12 cellular contexts compared by ENCODE assay signal in genomic region chr18:62651276-62652031, GRCh38.
DNase-seq lines count a peak whose midpoint lies in the region; ATAC-seq, FAIRE-seq and TF ChIP-seq lines count a peak whose summit lies in the region.
"Had no signal": no experiment of that assay in that cellular context is flagged by ENCODE, and none has a peak within 500 bp of the region (broad histone marks: within the 10 kb centered on the region; RNA-seq: fewer than 3 reads in every experiment).

No MANE protein-coding gene starts in this region.

- no peaks in the 10 kb centered on the region for H3K9me3 ChIP-seq in PC-3 (ENCODE audit: low read length)
- H3K9me3 ChIP-seq in esophagus muscularis mucosa: no peaks in the 10 kb centered on the region
- H3K9me3 ChIP-seq in T-helper 17 cell (ENCODE audit: control insufficient read depth, low read length, poor library complexity, severe bottlenecking): no peaks in the 10 kb centered on the region

- H3K36me3 ChIP-seq in PC-3 (ENCODE audit: low read depth, low read length) (no peaks in the 10 kb centered on the region), esophagus muscularis mucosa (no peaks in the 10 kb centered on the region)

- no TSS peak for BruUV-seq in PC-3 (replicated peaks; lab: Mats Ljungman, UMichigan)

- H3K9me2 ChIP-seq in PC-3 (replicated peaks; ENCODE audit: low read length): no peaks in the 10 kb centered on the region

- no peaks in the 10 kb centered on the region for H4K20me1 ChIP-seq in PC-3 (ENCODE audit: low read length)

- no peak overlapping the region for H3K9ac ChIP-seq in PC-3 (ENCODE audit: low read length)

- TF ChIP-seq CTCF in D721Med (IDR thresholded peaks at IDR 0.05; ENCODE audit: insufficient read depth, missing control alignments): no peak
- no peak for TF ChIP-seq CTCF in PC-3 (conservative IDR thresholded peaks at IDR 0.05; ENCODE audit: low read depth, low read length)
- TF ChIP-seq CTCF in esophagus muscularis mucosa (IDR thresholded peaks at IDR 0.05): no peak

- H3K27me3 Mint-ChIP-seq in effector memory CD8-positive, alpha-beta T cell: peaks cover 15 to 38% of the 10 kb centered on the region in 2 donors
- peaks cover 31% of the 10 kb centered on the region for H3K27me3 Mint-ChIP-seq in T-helper 17 cell

- H3K27ac ChIP-seq in PC-3 (ENCODE audit: low read length): no peak overlapping the region
- no peak overlapping the region for H3K27ac ChIP-seq in esophagus muscularis mucosa (replicated peaks in 1 of 4)

- no peak for TF ChIP-seq EP300 in esophagus muscularis mucosa (IDR thresholded peaks at IDR 0.05)

- H3K4me2 ChIP-seq in PC-3 (ENCODE audit: low read length): no peak overlapping the region

- H3K9me3 Mint-ChIP-seq in effector memory CD8-positive, alpha-beta T cell: no peaks in the 10 kb centered on the region
- H3K9me3 Mint-ChIP-seq: brain had no signal

- no peaks in the 10 kb centered on the region for H3F3A ChIP-seq in PC-3 (ENCODE audit: low read length, unreplicated experiment)

- no peak for TF ChIP-seq POLR2A in esophagus muscularis mucosa (IDR thresholded peaks at IDR 0.05; ENCODE audit: low read depth)

- CTCF ChIA-PET in PC-3 (lab: Charles Lee): interaction anchor here (0.6 kb wide), 1 partner anchor 46 kb away, joined by 4 read pairs; no protein-coding TSS in a partner anchor

- peak overlapping the region; percentile 48 for H2AFZ ChIP-seq in PC-3 (ENCODE audit: low read length)

- H3K27ac Mint-ChIP-seq in effector memory CD8-positive, alpha-beta T cell: no peak overlapping the region
- H3K27ac Mint-ChIP-seq in T-helper 17 cell: no peak overlapping the region

- intact Hi-C loops in PC-3 (cut with micrococcal nuclease) (no loop called here), esophagus muscularis mucosa (cut with DNase I) (no loop called here)

- POLR2A ChIA-PET in PC-3 (lab: Charles Lee; ENCODE audit: unreplicated experiment): interaction anchor here (0.6 kb wide), 1 partner anchor 47 kb away, joined by 5 read pairs; no protein-coding TSS in a partner anchor

- no peaks in the 10 kb centered on the region for H3K36me3 Mint-ChIP-seq in effector memory CD8-positive, alpha-beta T cell (ENCODE audit: insufficient read depth)
- no peaks in the 10 kb centered on the region for H3K36me3 Mint-ChIP-seq in T-helper 17 cell (ENCODE audit: low read depth)
- H3K36me3 Mint-ChIP-seq: brain had no signal

- H3K79me2 ChIP-seq in PC-3 (ENCODE audit: low read length): no peaks in the 10 kb centered on the region

- peak; percentile 76 for FAIRE-seq in D721Med (lab: Jason Lieb, UNC)

- 69% methylated on average over 7 of the region's 7 CpGs for WGBS in esophagus muscularis mucosa

- no peaks in the 10 kb centered on the region for H3K4me1 Mint-ChIP-seq in effector memory CD8-positive, alpha-beta T cell (ENCODE audit: low read depth in 2 of 2)
- peaks cover 3% of the 10 kb centered on the region for H3K4me1 Mint-ChIP-seq in T-helper 17 cell

- H3K4me3 ChIP-seq in PC-3 (ENCODE audit: low read length) (no peak overlapping the region), esophagus muscularis mucosa (no peak overlapping the region)

- peak; percentile 28 for ATAC-seq in GM19324 (IDR thresholded peaks at IDR 0.05; ENCODE audit: low FRiP score, unreplicated experiment)
- ATAC-seq in HG02884 (IDR thresholded peaks at IDR 0.05; ENCODE audit: unreplicated experiment): peak; percentile 21
- no peak for ATAC-seq in PC-3
- no peak for ATAC-seq in effector memory CD8-positive, alpha-beta T cell (replicated peaks)
- no peak for ATAC-seq in T-helper 17 cell

- no peaks in the 10 kb centered on the region for H3K4me1 ChIP-seq in PC-3 (ENCODE audit: insufficient read depth, low read length)
- H3K4me1 ChIP-seq in esophagus muscularis mucosa: no peaks in the 10 kb centered on the region

- DNase-seq in D721Med (ENCODE audit: insufficient read length, low spot score): no peak
- DNase-seq in PC-3: no peak
- no peak for DNase-seq in NCI-H2171 (lab: John Stamatoyannopoulos, UW)
- DNase-seq in esophagus muscularis mucosa (ENCODE audit: extremely low spot score): no peak
- no peak for DNase-seq in effector memory CD8-positive, alpha-beta T cell
- no peak for DNase-seq in T-helper 17 cell
- DNase-seq: NCI-H774; nucleus accumbens; stimulated activated CD4-positive, alpha-beta T cell treated with anti-CD3 and anti-CD28 coated beads, Interleukin-1b, Interleukin-23, amount 100 ng/mL, for 48 hours had no signal

- no peak overlapping the region for H3K4me3 Mint-ChIP-seq in effector memory CD8-positive, alpha-beta T cell
- no peak overlapping the region for H3K4me3 Mint-ChIP-seq in T-helper 17 cell

- H3K27me3 ChIP-seq in PC-3 (ENCODE audit: low read length) (no peaks in the 10 kb centered on the region), esophagus muscularis mucosa (no peaks in the 10 kb centered on the region)

Comparison
In these comparisons a context has a peak if more than half of its experiments do, and no peak if none do; other contexts are left out.
1. ATAC-seq: peak in GM19324 (single experiment) and HG02884 (single experiment); none in PC-3 (single experiment), effector memory CD8-positive, alpha-beta T cell (single experiment) and T-helper 17 cell (single experiment).